ENCODE assay signal across 19 cellular contexts in the genomic region with DNA sequence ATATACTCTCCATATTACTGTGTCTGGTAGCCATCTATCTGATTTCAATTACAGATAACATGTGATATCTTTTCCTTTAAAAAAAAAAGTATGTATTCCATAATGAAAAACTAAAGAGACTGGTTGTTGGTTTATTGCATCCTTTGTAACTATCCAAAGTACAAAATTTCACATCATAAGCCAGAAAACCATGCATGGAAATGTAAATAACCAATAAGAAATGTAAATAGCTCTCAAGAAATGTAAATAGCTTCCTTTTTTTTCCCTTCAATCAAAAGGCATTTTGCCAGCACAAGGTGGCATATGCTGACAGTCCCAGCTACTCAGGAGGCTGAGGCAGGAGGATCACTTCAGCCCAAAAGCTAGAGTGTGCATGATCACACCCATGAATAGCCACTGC. TPM values are rescaled to one million over a fixed set of nuclear protein-coding genes. Genes with fewer than 3 reads are reported as not detected.
DNase-seq lines count a peak whose midpoint lies in the region; ATAC-seq and TF ChIP-seq lines count a peak whose summit lies in the region.
"Had no signal": no experiment of that assay in that cellular context is flagged by ENCODE, and none has a peak within 500 bp of the region (broad histone marks: within the 10 kb centered on the region; RNA-seq: fewer than 3 reads in every experiment).

No MANE protein-coding gene starts in this region.

- H3K27me3 ChIP-seq in esophagus muscularis mucosa (no peaks in the 10 kb centered on the region), brain microvascular endothelial cell (replicated peaks) (no peaks in the 10 kb centered on the region)
- H3K27me3 ChIP-seq: BE2C had no signal

- no peaks in the 10 kb centered on the region for H3K9me3 ChIP-seq in HEK293 (ENCODE audit: control insufficient read depth, insufficient read depth, low read depth, low read length)
- no peaks in the 10 kb centered on the region for H3K9me3 ChIP-seq in esophagus muscularis mucosa
- H3K9me3 ChIP-seq in mucosa of descending colon: no peaks in the 10 kb centered on the region
- H3K9me3 ChIP-seq: BE2C, HAP-1 had no signal

- no peak for TF ChIP-seq POLR2A in esophagus muscularis mucosa (IDR thresholded peaks at IDR 0.05; ENCODE audit: low read depth)

- TF ChIP-seq EP300 in esophagus muscularis mucosa (IDR thresholded peaks at IDR 0.05): no peak

- CTCF ChIA-PET in HEK293 (lab: Yijun Ruan, JAX): interaction anchor here (0.5 to 6.5 kb wide), 11 partner anchors 8 to 1409 kb away, joined by 3 to 142 read pairs (median 3); no protein-coding TSS in a partner anchor

- intact Hi-C loops in esophagus muscularis mucosa (cut with DNase I): loop anchor here (5.0 kb wide), 2 partner anchors 60 to 420 kb away; a partner anchor contains a TSS
- intact Hi-C loops in mucosa of descending colon (cut with DNase I, micrococcal nuclease): loop anchor here (5.0 to 10.0 kb wide), 2 partner anchors 190 to 417 kb away; no protein-coding TSS in a partner anchor

- POLR2A ChIA-PET in HEK293 (lab: Yijun Ruan, JAX): interaction anchor here (0.5 to 1.2 kb wide), 2 partner anchors 78 to 134 kb away, joined by 4 to 6 read pairs; no protein-coding TSS in a partner anchor

- H3K4me3 ChIP-seq in HEK293 (ENCODE audit: low read depth, low read length) (no peak overlapping the region), esophagus muscularis mucosa (no peak overlapping the region), mucosa of descending colon (no peak overlapping the region), brain microvascular endothelial cell (ENCODE audit: low read depth, low read length) (no peak overlapping the region)
- H3K4me3 ChIP-seq: GM23248, HAP-1, K562 had no signal

- H3K36me3 ChIP-seq in HEK293 (ENCODE audit: control insufficient read depth in 2 of 2, insufficient read depth in 1 of 2, low read length in 2 of 2) (peaks cover 21 to 52% of the 10 kb centered on the region in 2 experiments), esophagus muscularis mucosa (peaks cover 6 to 49% (median 40%) of the 10 kb centered on the region in 4 donors), mucosa of descending colon (ENCODE audit: low read depth) (no peaks in the 10 kb centered on the region), brain microvascular endothelial cell (replicated peaks) (peaks cover 5% of the 10 kb centered on the region)

- H3K27ac ChIP-seq in HEK293 (ENCODE audit: extremely low read depth, low read depth, low read length) (no peak overlapping the region), esophagus muscularis mucosa (replicated peaks in 1 of 4) (peak overlapping the region in 3 of 4 donors; percentile 16 to 69 (median 55)), brain microvascular endothelial cell (no peak overlapping the region)
- H3K27ac ChIP-seq: GM23248, HL-60 had no signal

- DNase-seq in NCI-H2029 (lab: John Stamatoyannopoulos, UW) (peak; percentile 18), NCI-H2029 treated with DMSO at 0.1 percent for 48 hours (lab: John Stamatoyannopoulos, UW) (no peak), esophagus muscularis mucosa (ENCODE audit: extremely low spot score) (no peak), mucosa of descending colon (no peak), brain microvascular endothelial cell (no peak), mesenteric fat pad (ENCODE audit: low spot score) (no peak)
- DNase-seq: BE2C; C1 segment of cervical spinal cord; CD4-positive, CD25-positive, alpha-beta regulatory T cell; CD8-positive, alpha-beta memory T cell; COR-L47; DMS153; GM23248; HFFc6; IMR-90 had no signal

- ATAC-seq in mucosa of descending colon: peak; percentile 12
- ATAC-seq: K562 had no signal

- TF ChIP-seq CTCF in HEK293 (tag by site-specific recombination; IDR thresholded peaks at IDR 0.05): no peak
- no peak for TF ChIP-seq CTCF in esophagus muscularis mucosa (IDR thresholded peaks at IDR 0.05)
- TF ChIP-seq CTCF in mucosa of descending colon (IDR thresholded peaks at IDR 0.05): no peak
- TF ChIP-seq CTCF in brain microvascular endothelial cell (IDR thresholded peaks at IDR 0.05; ENCODE audit: low read depth, low read length, missing control alignments): no peak

- in situ Hi-C loops in brain microvascular endothelial cell (cut with HindIII; ENCODE audit: low pct_ligation_motif_present, low sequenced_read_pairs): no loop called here

- H3K4me1 ChIP-seq in HEK293 (ENCODE audit: control insufficient read depth, insufficient read depth, low read length) (peaks cover 7% of the 10 kb centered on the region; the same call in 1 of the 2 replicates), esophagus muscularis mucosa (peaks cover 0 to 70% (median 65%) of the 10 kb centered on the region in 4 donors), mucosa of descending colon (ENCODE audit: low read depth) (no peaks in the 10 kb centered on the region)
- H3K4me1 ChIP-seq: BE2C, HAP-1 had no signal

TF ChIP-seq in HEK293, 187 proteins besides CTCF, POLR2A, EP300 and RAD21:
- no peak for TF ChIP-seq ZNF121 (tag by site-specific recombination; IDR thresholded peaks at IDR 0.05)
- TF ChIP-seq, protein P1, sequence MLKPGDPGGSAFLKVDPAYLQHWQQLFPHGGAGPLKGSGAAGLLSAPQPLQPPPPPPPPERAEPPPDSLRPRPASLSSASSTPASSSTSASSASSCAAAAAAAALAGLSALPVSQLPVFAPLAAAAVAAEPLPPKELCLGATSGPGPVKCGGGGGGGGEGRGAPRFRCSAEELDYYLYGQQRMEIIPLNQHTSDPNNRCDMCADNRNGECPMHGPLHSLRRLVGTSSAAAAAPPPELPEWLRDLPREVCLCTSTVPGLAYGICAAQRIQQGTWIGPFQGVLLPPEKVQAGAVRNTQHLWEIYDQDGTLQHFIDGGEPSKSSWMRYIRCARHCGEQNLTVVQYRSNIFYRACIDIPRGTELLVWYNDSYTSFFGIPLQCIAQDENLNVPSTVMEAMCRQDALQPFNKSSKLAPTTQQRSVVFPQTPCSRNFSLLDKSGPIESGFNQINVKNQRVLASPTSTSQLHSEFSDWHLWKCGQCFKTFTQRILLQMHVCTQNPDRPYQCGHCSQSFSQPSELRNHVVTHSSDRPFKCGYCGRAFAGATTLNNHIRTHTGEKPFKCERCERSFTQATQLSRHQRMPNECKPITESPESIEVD (tag by site-specific recombination; IDR thresholded peaks at IDR 0.05): 0 out of 2 replicates have a peak, but pooled peaks have one; percentile 3

RNA-seq across cellular contexts. Expression of a gene that starts 59.3 kb away (rescaled TPM):
- total RNA-seq in esophagus muscularis mucosa (100 to 1,000 TPM; 159 to 260 (median 231) TPM), mucosa of descending colon (100 to 1,000 TPM in 1 of 3 donors, 10 to 100 TPM in 2; 49.3 to 166 (median 53.5) TPM), mesenteric fat pad (46.3 TPM)

Comparison
In these comparisons a context has a peak if more than half of its experiments do, and no peak if none do; other contexts are left out.
1. H3K27ac ChIP-seq: peak in esophagus muscularis mucosa (3 of 4); none in HEK293 (single experiment) and brain microvascular endothelial cell (single experiment).